In the genomic region with DNA sequence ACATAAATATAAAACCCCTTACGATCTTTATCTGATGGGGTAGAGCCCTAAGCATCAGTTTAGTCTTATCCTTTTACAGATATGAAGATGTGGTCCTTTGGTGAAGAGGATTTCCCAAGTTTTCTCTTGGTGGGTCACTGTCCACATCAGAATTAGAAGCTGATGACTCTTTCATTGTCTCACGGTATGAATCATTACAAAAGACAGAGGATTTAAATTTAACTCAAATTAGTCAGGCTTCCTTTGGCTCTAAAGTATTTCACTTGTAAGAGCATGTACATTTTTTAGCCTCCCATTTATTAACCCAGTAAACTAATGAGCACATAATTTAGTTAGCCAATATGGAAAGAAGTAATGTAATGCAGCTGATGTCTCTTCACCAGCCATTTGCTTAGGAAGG, we compare ENCODE assay signal across 28 cellular contexts. TPM values are rescaled to one million over a fixed set of nuclear protein-coding genes. Genes with fewer than 3 reads are reported as not detected.
A peak's percentile ranks its signal among the peaks of the same experiment; 100 is the strongest.
DNase-seq lines count a peak whose midpoint lies in the region; TF ChIP-seq lines count a peak whose summit lies in the region.
"Had no signal": no experiment of that assay in that cellular context is flagged by ENCODE, and none has a peak within 500 bp of the region (broad histone marks: within the 10 kb centered on the region; RNA-seq: fewer than 3 reads in every experiment).

No MANE protein-coding gene starts in this region.

- TF ChIP-seq CTCF in HFFc6 (IDR thresholded peaks at IDR 0.05) (no peak), brain microvascular endothelial cell (IDR thresholded peaks at IDR 0.05; ENCODE audit: low read depth, low read length, missing control alignments) (no peak)

- no peaks in the 10 kb centered on the region for H3K27me3 Mint-ChIP-seq in HFFc6 (ENCODE audit: insufficient read depth)

- DNase-seq in AG08395 (ENCODE audit: low spot score): peak; percentile 37
- peak; percentile 44 for DNase-seq in HFFc6
- DNase-seq in brain microvascular endothelial cell: peak; percentile 2
- DNase-seq in hepatic stellate cell (ENCODE audit: low spot score): peak; percentile 4
- no peak for DNase-seq in mucosa of gallbladder (ENCODE audit: low spot score)
- no peak for DNase-seq in HT-29 (ENCODE audit: low spot score)
- DNase-seq in activated CD8-positive, alpha-beta memory T cell treated with anti-CD3 and anti-CD28 coated beads, Interleukin-2, amount 50 U/mL, for 48 hours: no peak
- DNase-seq in stimulated activated CD4-positive, alpha-beta T cell treated with anti-CD3 and anti-CD28 coated beads, Interleukin-2, amount 100 ng/mL, for 48 hours: no peak
- DNase-seq: activated CD4-positive, alpha-beta memory T cell treated with anti-CD3 and anti-CD28 coated beads, Interleukin-2, amount 10 ng/mL, durations not matched to agents 7 days and 5 days; activated naive CD4-positive, alpha-beta T cell treated with Interleukin-2 at 50 U/mL for 16 hours; activated T-cell treated with anti-CD3 and anti-CD28 coated beads, Interleukin-2, amount 50 U/mL, for 4 hours; anterior cingulate cortex; Calu3; central memory CD4-positive, alpha-beta T cell; dermis blood vessel endothelial cell; KG1; kidney; NCI-H1694 treated with DMSO at 0.1 percent for 48 hours; stimulated activated CD4-positive, alpha-beta T cell treated with anti-CD3 and anti-CD28 coated beads, Interleukin-4, amount 100 ng/mL, for 24 hours; stimulated activated naive CD8-positive, alpha-beta T cell treated with anti-CD3 and anti-CD28 coated beads, Interleukin-15, Interleukin-2, amounts not matched to agents 100 U/mL and 50 U/mL, for 24 hours; T-helper 9 cell had no signal

- no peak overlapping the region for H3K27ac ChIP-seq in brain microvascular endothelial cell
- H3K27ac ChIP-seq: A549; BLaER1 treated with 17β-estradiol and CSF1 and Interleukin-3, amounts not matched to agents 10 nM and 100 nM; gastroesophageal sphincter; neutrophil; tibial nerve had no signal

- no peaks in the 10 kb centered on the region for H3K9me3 Mint-ChIP-seq in HFFc6
- H3K9me3 Mint-ChIP-seq: activated CD4-positive, alpha-beta memory T cell treated with anti-CD3 and anti-CD28 coated beads, Interleukin-2, amount 10 ng/mL, durations not matched to agents 7 days and 5 days; activated T-cell treated with anti-CD3 and anti-CD28 coated beads, Interleukin-2, amount 50 U/mL, for 4 hours had no signal

- H3K4me3 ChIP-seq in brain microvascular endothelial cell (ENCODE audit: low read depth, low read length): no peak overlapping the region
- H3K4me3 ChIP-seq: A549; BLaER1 treated with 17β-estradiol and CSF1 and Interleukin-3, amounts not matched to agents 10 nM and 100 nM; gastroesophageal sphincter; lung; tibial nerve had no signal

- H3K4me1 Mint-ChIP-seq in HFFc6 (ENCODE audit: low read depth): peaks cover 23% of the 10 kb centered on the region
- H3K4me1 Mint-ChIP-seq: activated CD4-positive, alpha-beta memory T cell treated with anti-CD3 and anti-CD28 coated beads, Interleukin-2, amount 10 ng/mL, durations not matched to agents 7 days and 5 days had no signal

- H3K4me3 Mint-ChIP-seq in HFFc6: no peak overlapping the region
- H3K4me3 Mint-ChIP-seq: activated CD4-positive, alpha-beta memory T cell treated with anti-CD3 and anti-CD28 coated beads, Interleukin-2, amount 10 ng/mL, durations not matched to agents 7 days and 5 days; activated T-cell treated with anti-CD3 and anti-CD28 coated beads, Interleukin-2, amount 50 U/mL, for 4 hours had no signal

- no peaks in the 10 kb centered on the region for H3K36me3 ChIP-seq in brain microvascular endothelial cell (replicated peaks)
- H3K36me3 ChIP-seq: BLaER1 treated with 17β-estradiol and CSF1 and Interleukin-3, amounts not matched to agents 10 nM and 100 nM; gastroesophageal sphincter; neutrophil; tibial nerve had no signal

- in situ Hi-C loops in brain microvascular endothelial cell (cut with HindIII; ENCODE audit: low pct_ligation_motif_present, low sequenced_read_pairs): no loop called here

- no peak overlapping the region for H3K27ac Mint-ChIP-seq in HFFc6
- H3K27ac Mint-ChIP-seq: activated CD4-positive, alpha-beta memory T cell treated with anti-CD3 and anti-CD28 coated beads, Interleukin-2, amount 10 ng/mL, durations not matched to agents 7 days and 5 days had no signal

- no peaks in the 10 kb centered on the region for H3K27me3 ChIP-seq in brain microvascular endothelial cell (replicated peaks)
- H3K27me3 ChIP-seq: BLaER1 treated with 17β-estradiol and CSF1 and Interleukin-3, amounts not matched to agents 10 nM and 100 nM; gastroesophageal sphincter; neutrophil; tibial nerve had no signal

- H3K36me3 Mint-ChIP-seq in HFFc6 (ENCODE audit: low read depth): no peaks in the 10 kb centered on the region

RNA-seq across cellular contexts. Expression of gene TMEM26, which starts 49.9 kb away (rescaled TPM):
- not detected for total RNA-seq in HFFc6 (2021; fragmentation: NEBNext Ultra II Directional; extraction: Animal tissue kit (Norgen Biotek cat#: 25700))
- total RNA-seq in mucosa of gallbladder: 0.55 TPM
- not detected in 2 replicates for total RNA-seq in HT-29 (2014; rRNA removed; shearing (Covaris generic))
- total RNA-seq: activated CD4-positive, alpha-beta memory T cell treated with anti-CD3 and anti-CD28 coated beads, Interleukin-2, amount 10 ng/mL, durations not matched to agents 7 days and 5 days; activated T-cell treated with anti-CD3 and anti-CD28 coated beads, Interleukin-2, amount 50 U/mL, for 4 hours; Calu3; dermis blood vessel endothelial cell; H4 had no signal

Comparison
In these comparisons a context has a peak if more than half of its experiments do, and no peak if none do; other contexts are left out.
1. DNase-seq: peak in AG08395 (single experiment), HFFc6 (single experiment), brain microvascular endothelial cell (single experiment) and hepatic stellate cell (single experiment); none in mucosa of gallbladder (single experiment), HT-29 (single experiment), activated CD8-positive, alpha-beta memory T cell treated with anti-CD3 and anti-CD28 coated beads, Interleukin-2, amount 50 U/mL, for 48 hours (single experiment) and stimulated activated CD4-positive, alpha-beta T cell treated with anti-CD3 and anti-CD28 coated beads, Interleukin-2, amount 100 ng/mL, for 48 hours (0 of 2).